8 cellular contexts compared by ENCODE assay signal in the genomic region with DNA sequence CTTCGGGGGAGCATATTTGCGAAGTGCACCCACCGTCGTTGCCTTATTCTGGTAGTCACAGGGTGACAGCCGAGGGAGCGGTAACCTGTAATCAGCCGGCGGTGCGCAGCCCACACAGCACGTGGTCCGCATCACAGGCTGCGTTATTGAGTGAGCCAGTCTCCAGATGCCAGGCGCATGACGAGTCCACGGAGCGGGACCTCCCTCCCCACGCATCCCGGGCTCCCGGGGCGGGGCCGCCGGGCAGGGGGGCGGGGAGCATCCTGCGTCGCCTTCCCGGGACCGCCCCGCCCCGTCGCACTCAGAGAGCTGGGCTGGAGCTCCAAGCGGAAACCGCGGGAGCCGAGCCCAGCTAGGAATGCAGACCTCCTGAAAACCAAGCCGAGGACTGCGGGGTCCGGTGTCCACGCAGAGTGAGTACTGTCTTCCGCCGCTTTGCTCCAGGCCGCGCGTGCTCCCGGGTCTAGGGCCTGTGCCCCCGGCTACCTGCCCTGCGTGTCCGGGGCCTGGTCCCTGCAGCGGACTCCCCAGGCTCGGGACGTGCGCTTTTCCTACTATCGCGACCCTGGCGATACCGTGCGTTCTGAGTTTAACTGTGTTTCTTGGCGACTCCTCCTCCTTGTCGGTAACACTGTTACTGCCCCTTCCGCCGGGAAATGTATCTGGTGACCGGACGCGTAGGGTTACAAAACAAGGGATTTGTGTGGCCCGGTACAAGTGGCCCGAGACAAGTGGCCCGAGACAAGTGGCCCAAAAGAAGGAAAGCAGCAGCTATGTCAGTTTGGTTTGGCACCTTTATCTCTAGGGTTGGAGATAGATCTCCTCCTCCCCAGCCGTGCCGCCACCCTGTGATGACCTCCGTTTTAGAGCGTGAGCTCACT. TPM values are rescaled to one million over a fixed set of nuclear protein-coding genes. Genes with fewer than 3 reads are reported as not detected.
A peak's percentile ranks its signal among the peaks of the same experiment; 100 is the strongest.
DNase-seq lines count a peak whose midpoint lies in the region; ATAC-seq lines count a peak whose summit lies in the region.

No MANE protein-coding gene starts in this region.

- DNase-seq in 8988T (peak; percentile 85), NCI-H524 treated with DMSO at 0.1 percent for 48 hours (lab: John Stamatoyannopoulos, UW) (peak; percentile 41), mesenchymal stem cell (peak; percentile 97)
- peak; percentile 65 for DNase-seq in activated CD8-positive, alpha-beta memory T cell treated with anti-CD3 and anti-CD28 coated beads, Interleukin-2, amount 50 U/mL, for 1 hour (ENCODE audit: extremely low read depth)
- peak; percentile 74 to 76 (median 75) for DNase-seq in effector memory CD8-positive, alpha-beta T cell
- peak; percentile 71 to 77 (median 72) for DNase-seq in stimulated activated CD4-positive, alpha-beta T cell treated with anti-CD3 and anti-CD28 coated beads, TNF-alpha, amount 100 ng/mL, for 48 hours (ENCODE audit: low read depth in 3 of 3)

- H3K9ac ChIP-seq in mesenchymal stem cell (ENCODE audit: low read length): peak overlapping the region; percentile 93

- H3K36me3 Mint-ChIP-seq in effector memory CD8-positive, alpha-beta T cell (ENCODE audit: insufficient read depth): peaks cover 33% of the 10 kb centered on the region

- H3K4me3 ChIP-seq in mesenchymal stem cell (ENCODE audit: insufficient read depth in 1 of 2, low read depth in 1 of 2, low read length in 2 of 2): peak overlapping the region; percentile 86 to 87

- peak overlapping the region; percentile 46 to 90 for H2BK12ac ChIP-seq in mesenchymal stem cell (ENCODE audit: low read length in 2 of 2)

- peaks cover 10% of the 10 kb centered on the region for H3K4me1 ChIP-seq in mesenchymal stem cell (ENCODE audit: control insufficient read depth, insufficient read depth, low read depth, low read length)

- no peaks in the 10 kb centered on the region for H3K9me3 Mint-ChIP-seq in effector memory CD8-positive, alpha-beta T cell

- peak overlapping the region; percentile 99 for H3K27ac Mint-ChIP-seq in effector memory CD8-positive, alpha-beta T cell

- peak overlapping the region; percentile 63 for H2BK15ac ChIP-seq in mesenchymal stem cell (ENCODE audit: low read depth, poor library complexity, severe bottlenecking)

- peak overlapping the region; percentile 94 for H3K27ac ChIP-seq in mesenchymal stem cell (ENCODE audit: low read length, poor library complexity, severe bottlenecking)

- H3K14ac ChIP-seq in mesenchymal stem cell (ENCODE audit: low read length in 2 of 2): peak overlapping the region; percentile 45 to 95

- peaks cover 7% of the 10 kb centered on the region for H3K79me1 ChIP-seq in mesenchymal stem cell (replicated peaks; ENCODE audit: low read length, poor library complexity, severe bottlenecking)

- H2BK5ac ChIP-seq in mesenchymal stem cell (ENCODE audit: low read depth, low read length, poor library complexity, severe bottlenecking): peak overlapping the region; percentile 80

- H4K91ac ChIP-seq in mesenchymal stem cell (ENCODE audit: low read length): peak overlapping the region; percentile 99

- no peaks in the 10 kb centered on the region for H3K9me3 ChIP-seq in mesenchymal stem cell (ENCODE audit: control insufficient read depth, low read length)

- H3K4me2 ChIP-seq in mesenchymal stem cell (ENCODE audit: low read length, poor library complexity, severe bottlenecking): peak overlapping the region; percentile 97

- peak overlapping the region; percentile 100 for H4K8ac ChIP-seq in mesenchymal stem cell (ENCODE audit: low read length)

- peak overlapping the region; percentile 89 to 95 for H3K4me3 Mint-ChIP-seq in effector memory CD8-positive, alpha-beta T cell

- H3K27me3 ChIP-seq in mesenchymal stem cell (ENCODE audit: control insufficient read depth in 1 of 2, insufficient read depth in 1 of 2, low read length in 2 of 2): no peaks in the 10 kb centered on the region

- H3K4me1 Mint-ChIP-seq in effector memory CD8-positive, alpha-beta T cell (ENCODE audit: low read depth in 2 of 2): peaks cover 29 to 59% of the 10 kb centered on the region in 2 donors

- no peak overlapping the region for H2BK120ac ChIP-seq in mesenchymal stem cell (ENCODE audit: low read depth, low read length)

- no peaks in the 10 kb centered on the region for H3K27me3 Mint-ChIP-seq in effector memory CD8-positive, alpha-beta T cell

- peak overlapping the region; percentile 90 to 99 for H3K18ac ChIP-seq in mesenchymal stem cell (ENCODE audit: low read depth in 1 of 2, low read length in 2 of 2)

- H3K4ac ChIP-seq in mesenchymal stem cell (ENCODE audit: low read depth in 1 of 2, low read length in 2 of 2): peak overlapping the region; percentile 95 to 97

- H2AFZ ChIP-seq in mesenchymal stem cell (ENCODE audit: low read depth, low read length): peak overlapping the region; percentile 79

- peak overlapping the region in 1 of 2 experiments; percentile 100 for H3K23ac ChIP-seq in mesenchymal stem cell (ENCODE audit: low read length in 2 of 2)

- peak; percentile 34 for ATAC-seq in GM18520 (IDR thresholded peaks at IDR 0.05; ENCODE audit: unreplicated experiment)
- peak; percentile 57 for ATAC-seq in HG03064 (IDR thresholded peaks at IDR 0.05; ENCODE audit: low read depth, unreplicated experiment)
- ATAC-seq in effector memory CD8-positive, alpha-beta T cell (replicated peaks): peak; percentile 85

- H2AK5ac ChIP-seq in mesenchymal stem cell (ENCODE audit: low read length, severe bottlenecking): no peak overlapping the region

- WGBS in mesenchymal stem cell: under 1% methylated on average over 70 of the region's 70 CpGs

- peaks cover 0 to 18% of the 10 kb centered on the region in 2 experiments for H3K36me3 ChIP-seq in mesenchymal stem cell (ENCODE audit: control insufficient read depth in 1 of 2, insufficient read depth in 2 of 2, low read depth in 1 of 2, low read length in 2 of 2)

RNA-seq across cellular contexts. Expression of a gene that starts 40.6 kb away (rescaled TPM):
- 217 TPM for polyA plus RNA-seq in mesenchymal stem cell (2013, experiment 1 of 2)
- polyA plus RNA-seq in mesenchymal stem cell (2013, experiment 2 of 2): 216 TPM

Comparison
In these comparisons a context has a peak if more than half of its experiments do, and no peak if none do; other contexts are left out.
1. Peak in every context shown above with its lines: DNase-seq, ATAC-seq, H3K4me3 ChIP-seq and H3K27ac ChIP-seq.
2. DNase-seq: peak in every context shown above with its lines; median percentile 97 in mesenchymal stem cell; 85 in 8988T; 75 in effector memory CD8-positive, alpha-beta T cell; 72 in stimulated activated CD4-positive, alpha-beta T cell treated with anti-CD3 and anti-CD28 coated beads, TNF-alpha, amount 100 ng/mL, for 48 hours; 65 in activated CD8-positive, alpha-beta memory T cell treated with anti-CD3 and anti-CD28 coated beads, Interleukin-2, amount 50 U/mL, for 1 hour; 41 in NCI-H524 treated with DMSO at 0.1 percent for 48 hours.
3. ATAC-seq: peak in every context shown above with its lines; median percentile 85 in effector memory CD8-positive, alpha-beta T cell; 57 in HG03064; 34 in GM18520.